Comparison of ENCODE assay signal across 17 cellular contexts in genomic region chr9:4514252-4515128, GRCh38. TPM values are rescaled to one million over a fixed set of nuclear protein-coding genes. Genes with fewer than 3 reads are reported as not detected.
DNase-seq lines count a peak whose midpoint lies in the region; ATAC-seq and TF ChIP-seq lines count a peak whose summit lies in the region.
"Had no signal": no experiment of that assay in that cellular context is flagged by ENCODE, and none has a peak within 500 bp of the region (broad histone marks: within the 10 kb centered on the region; RNA-seq: fewer than 3 reads in every experiment).

No MANE protein-coding gene starts in this region.

- peak overlapping the region; percentile 55; the same call in 1 of the 2 replicates for H3K27ac ChIP-seq in HUES64 (ENCODE audit: low read depth, low read length)
- H3K27ac ChIP-seq in iPS DF 6.9 (ENCODE audit: low read length), result no peak overlapping the region
- H3K27ac ChIP-seq in foreskin keratinocyte, result no peak overlapping the region

- H3K4me1 ChIP-seq in HUES64 (ENCODE audit: insufficient read depth, low read length) (peaks cover 29% of the 10 kb centered on the region), iPS DF 6.9 (ENCODE audit: control insufficient read depth, insufficient read depth, low read length) (peaks cover 4% of the 10 kb centered on the region; the same call in 1 of the 2 replicates), foreskin keratinocyte (no peaks in the 10 kb centered on the region)
- H3K4me1 ChIP-seq: BE2C had no signal

- 43% methylated on average over 8 of the region's 8 CpGs for WGBS in HUES64
- no CpG with 5 or more reads among the region's 8 CpGs for WGBS in iPS DF 6.9 (ENCODE audit: insufficient coverage, insufficient read length)

- ATAC-seq in GM18517 (IDR thresholded peaks at IDR 0.05; ENCODE audit: unreplicated experiment) (no peak), GM21723 (IDR thresholded peaks at IDR 0.05; ENCODE audit: unreplicated experiment) (no peak), foreskin keratinocyte (no peak)

- no peaks in the 10 kb centered on the region for H3K36me3 ChIP-seq in H7 (replicated peaks; ENCODE audit: control insufficient read depth, insufficient read depth, low read length)
- no peaks in the 10 kb centered on the region for H3K36me3 ChIP-seq in HUES64 (ENCODE audit: insufficient read depth, low read length)
- no peaks in the 10 kb centered on the region for H3K36me3 ChIP-seq in iPS DF 6.9 (ENCODE audit: control insufficient read depth, insufficient read depth, low read length)
- H3K36me3 ChIP-seq: BE2C had no signal

- no peak overlapping the region for H3K9ac ChIP-seq in HUES64 (ENCODE audit: low read depth, low read length)

- H3K4me3 ChIP-seq in GM12865 (ENCODE audit: low read depth, low read length), result no peak overlapping the region
- no peak overlapping the region for H3K4me3 ChIP-seq in H7 (ENCODE audit: insufficient read depth, low read depth, low read length)
- H3K4me3 ChIP-seq in HUES64 (ENCODE audit: low read length), result no peak overlapping the region; the same call in 1 of the 2 replicates
- H3K4me3 ChIP-seq in iPS DF 6.9 (ENCODE audit: low read length), result no peak overlapping the region

- H3K9me3 ChIP-seq in HUES64 (ENCODE audit: insufficient read depth, low read depth, low read length) (no peaks in the 10 kb centered on the region), iPS DF 6.9 (ENCODE audit: control insufficient read depth, insufficient read depth, low read length) (no peaks in the 10 kb centered on the region)
- H3K9me3 ChIP-seq: BE2C had no signal

- TF ChIP-seq CTCF in GM12865 (IDR thresholded peaks at IDR 0.05; ENCODE audit: insufficient read depth, low read depth, low read length, missing control alignments), result no peak
- TF ChIP-seq CTCF in foreskin keratinocyte (conservative IDR thresholded peaks at IDR 0.05), result no peak

- DNase-seq in GM12865 (ENCODE audit: low read depth), result peak; percentile 22
- peak; percentile 43 for DNase-seq in H7
- DNase-seq in iPS DF 6.9 (ENCODE audit: low read depth, low spot score), result peak; percentile 47
- no peak for DNase-seq in foreskin keratinocyte
- no peak for DNase-seq in CD1c-positive myeloid dendritic cell (ENCODE audit: extremely low spot score)
- DNase-seq: 8988T; BE2C; CD4-positive, alpha-beta memory T cell; DMS79; NCI-H1048; NCI-H146; NCI-H2081 treated with DMSO at 0.1 percent for 48 hours; NCI-H510A treated with DMSO at 0.1 percent for 48 hours; SHP77 treated with DMSO at 0.1 percent for 48 hours had no signal

- H3K27me3 ChIP-seq in H7 (ENCODE audit: control insufficient read depth, insufficient read depth, low read length), result no peaks in the 10 kb centered on the region
- H3K27me3 ChIP-seq in HUES64 (ENCODE audit: insufficient read depth, low read length), result no peaks in the 10 kb centered on the region
- H3K27me3 ChIP-seq in iPS DF 6.9 (ENCODE audit: control insufficient read depth, insufficient read depth, low read length), result no peaks in the 10 kb centered on the region
- peaks cover 3% of the 10 kb centered on the region for H3K27me3 ChIP-seq in foreskin keratinocyte
- H3K27me3 ChIP-seq: BE2C had no signal

RNA-seq across cellular contexts. Expression of gene SLC1A1, which starts 24.2 kb away (rescaled TPM):
- total RNA-seq in H7 (2014; rRNA removed; shearing (Covaris generic)), result 5.2 and 11.6 TPM in 2 replicates
- polyA plus RNA-seq in HUES64 (2013, experiment 1 of 2), result 2.4 TPM
- polyA plus RNA-seq in HUES64 (2013, experiment 2 of 2), result 3.7 TPM
- not detected in 2 replicates for total RNA-seq in foreskin keratinocyte
- 0.02 TPM in 1 of 2 replicates, not detected in the other for polyA plus RNA-seq in foreskin keratinocyte

Comparison
In these comparisons a context has a peak if more than half of its experiments do, and no peak if none do; other contexts are left out.
1. DNase-seq: peak in GM12865 (single experiment), H7 (single experiment) and iPS DF 6.9 (single experiment); none in foreskin keratinocyte (0 of 2) and CD1c-positive myeloid dendritic cell (single experiment).